ENCODE assay signal across 8 cellular contexts in genomic region chr16:10180771-10181163, GRCh38. TPM values are rescaled to one million over a fixed set of nuclear protein-coding genes. Genes with fewer than 3 reads are reported as not detected.
DNase-seq lines count a peak whose midpoint lies in the region; ATAC-seq and TF ChIP-seq lines count a peak whose summit lies in the region.

No MANE protein-coding gene starts in this region.

- CTCF ChIA-PET in activated CD4-positive, alpha-beta T cell treated with anti-CD3 and anti-CD28 coated beads for 36 hours (lab: Charles Lee): interaction anchor here (0.6 to 1.2 kb wide), 7 partner anchors 9 to 1042 kb away, joined by 3 to 6 read pairs (median 3); no protein-coding TSS in a partner anchor

- peak overlapping the region; percentile 85 for H3K4me3 ChIP-seq in iPS-15b (ENCODE audit: low read depth, low read length)

- no peaks in the 10 kb centered on the region for H3K36me3 ChIP-seq in iPS-15b (ENCODE audit: control insufficient read depth, insufficient read depth, low read length)

- peaks cover 48% of the 10 kb centered on the region for H3K27me3 Mint-ChIP-seq in activated CD4-positive, alpha-beta T cell treated with anti-CD3 and anti-CD28 coated beads for 36 hours
- H3K27me3 Mint-ChIP-seq in activated naive CD8-positive, alpha-beta T cell treated with anti-CD3 and anti-CD28 coated beads for 36 hours: peaks cover 70% of the 10 kb centered on the region

- H3K36me3 Mint-ChIP-seq in activated CD4-positive, alpha-beta T cell treated with anti-CD3 and anti-CD28 coated beads for 36 hours (ENCODE audit: low read depth): no peaks in the 10 kb centered on the region
- H3K36me3 Mint-ChIP-seq in activated naive CD8-positive, alpha-beta T cell treated with anti-CD3 and anti-CD28 coated beads for 36 hours: no peaks in the 10 kb centered on the region

- H3K4me1 Mint-ChIP-seq in activated CD4-positive, alpha-beta T cell treated with anti-CD3 and anti-CD28 coated beads for 36 hours: peaks cover 11% of the 10 kb centered on the region
- peaks cover 11% of the 10 kb centered on the region for H3K4me1 Mint-ChIP-seq in activated naive CD8-positive, alpha-beta T cell treated with anti-CD3 and anti-CD28 coated beads for 36 hours

- H3K9me3 ChIP-seq in iPS-15b (ENCODE audit: control insufficient read depth, insufficient read depth, low read length): no peaks in the 10 kb centered on the region

- H3K4me1 ChIP-seq in iPS-15b (ENCODE audit: control insufficient read depth, insufficient read depth, low read length): no peaks in the 10 kb centered on the region

- ATAC-seq in activated CD4-positive, alpha-beta T cell treated with anti-CD3 and anti-CD28 coated beads for 36 hours: peak; percentile 47
- ATAC-seq in GM18505 (IDR thresholded peaks at IDR 0.05; ENCODE audit: unreplicated experiment): no peak

- peak; percentile 67 for DNase-seq in activated CD4-positive, alpha-beta T cell treated with anti-CD3 and anti-CD28 coated beads for 36 hours
- DNase-seq in activated CD4-positive, alpha-beta T cell treated with anti-CD3 and anti-CD28 coated beads, Interleukin-2, amount 50 U/mL, for 1 hour: no peak
- DNase-seq in activated naive CD8-positive, alpha-beta T cell treated with anti-CD3 and anti-CD28 coated beads for 36 hours: peak; percentile 44
- peak; percentile 19 to 24 for DNase-seq in stimulated activated CD8-positive, alpha-beta memory T cell treated with anti-CD3 and anti-CD28 coated beads, Interleukin-15, amount 100 ng/mL, for 48 hours (ENCODE audit: low read depth in 2 of 2)
- DNase-seq in MV-4-11 (lab: John Stamatoyannopoulos, UW) (no peak), DMS79 (lab: John Stamatoyannopoulos, UW) (no peak)

- peaks cover 74% of the 10 kb centered on the region for H3K27me3 ChIP-seq in iPS-15b (ENCODE audit: control insufficient read depth, insufficient read depth, low read length)

- no peak for TF ChIP-seq POLR2A in GM18505 (IDR thresholded peaks at IDR 0.05; ENCODE audit: borderline replicate concordance, extremely low read depth, insufficient read depth, insufficient read length)

- no peaks in the 10 kb centered on the region for H3K9me3 Mint-ChIP-seq in activated CD4-positive, alpha-beta T cell treated with anti-CD3 and anti-CD28 coated beads for 36 hours (ENCODE audit: low read depth)
- H3K9me3 Mint-ChIP-seq in activated naive CD8-positive, alpha-beta T cell treated with anti-CD3 and anti-CD28 coated beads for 36 hours: no peaks in the 10 kb centered on the region

- POLR2A ChIA-PET in activated CD4-positive, alpha-beta T cell treated with anti-CD3 and anti-CD28 coated beads for 36 hours (lab: Charles Lee): interaction anchor here (0.6 kb wide), 1 partner anchor 446 kb away, joined by 3 read pairs; no protein-coding TSS in a partner anchor

- H3K9ac ChIP-seq in iPS-15b (ENCODE audit: low read depth, low read length): no peak overlapping the region

- intact Hi-C loops in activated CD4-positive, alpha-beta T cell treated with anti-CD3 and anti-CD28 coated beads for 36 hours (cut with DNase I, micrococcal nuclease): loop anchor here (1.0 to 10.0 kb wide), 7 partner anchors 736 to 1046 kb away; no protein-coding TSS in a partner anchor

- no peak overlapping the region for H3K27ac Mint-ChIP-seq in activated CD4-positive, alpha-beta T cell treated with anti-CD3 and anti-CD28 coated beads for 36 hours
- no peak overlapping the region for H3K27ac Mint-ChIP-seq in activated naive CD8-positive, alpha-beta T cell treated with anti-CD3 and anti-CD28 coated beads for 36 hours

- H3K4me3 Mint-ChIP-seq in activated CD4-positive, alpha-beta T cell treated with anti-CD3 and anti-CD28 coated beads for 36 hours: no peak overlapping the region
- H3K4me3 Mint-ChIP-seq in activated naive CD8-positive, alpha-beta T cell treated with anti-CD3 and anti-CD28 coated beads for 36 hours: no peak overlapping the region

RNA-seq across cellular contexts. Expression of gene GRIN2A, which starts 1.5 kb away (rescaled TPM):
- not detected for total RNA-seq in activated CD4-positive, alpha-beta T cell treated with anti-CD3 and anti-CD28 coated beads for 36 hours
- not detected for total RNA-seq in activated naive CD8-positive, alpha-beta T cell treated with anti-CD3 and anti-CD28 coated beads for 36 hours

Comparison
In these comparisons a context has a peak if more than half of its experiments do, and no peak if none do; other contexts are left out.
1. DNase-seq: peak in activated CD4-positive, alpha-beta T cell treated with anti-CD3 and anti-CD28 coated beads for 36 hours (single experiment), activated naive CD8-positive, alpha-beta T cell treated with anti-CD3 and anti-CD28 coated beads for 36 hours (single experiment) and stimulated activated CD8-positive, alpha-beta memory T cell treated with anti-CD3 and anti-CD28 coated beads, Interleukin-15, amount 100 ng/mL, for 48 hours (2 of 2); none in activated CD4-positive, alpha-beta T cell treated with anti-CD3 and anti-CD28 coated beads, Interleukin-2, amount 50 U/mL, for 1 hour (single experiment), MV-4-11 (single experiment) and DMS79 (single experiment).